ENCODE assay signal across 2 cellular contexts in the genomic region with DNA sequence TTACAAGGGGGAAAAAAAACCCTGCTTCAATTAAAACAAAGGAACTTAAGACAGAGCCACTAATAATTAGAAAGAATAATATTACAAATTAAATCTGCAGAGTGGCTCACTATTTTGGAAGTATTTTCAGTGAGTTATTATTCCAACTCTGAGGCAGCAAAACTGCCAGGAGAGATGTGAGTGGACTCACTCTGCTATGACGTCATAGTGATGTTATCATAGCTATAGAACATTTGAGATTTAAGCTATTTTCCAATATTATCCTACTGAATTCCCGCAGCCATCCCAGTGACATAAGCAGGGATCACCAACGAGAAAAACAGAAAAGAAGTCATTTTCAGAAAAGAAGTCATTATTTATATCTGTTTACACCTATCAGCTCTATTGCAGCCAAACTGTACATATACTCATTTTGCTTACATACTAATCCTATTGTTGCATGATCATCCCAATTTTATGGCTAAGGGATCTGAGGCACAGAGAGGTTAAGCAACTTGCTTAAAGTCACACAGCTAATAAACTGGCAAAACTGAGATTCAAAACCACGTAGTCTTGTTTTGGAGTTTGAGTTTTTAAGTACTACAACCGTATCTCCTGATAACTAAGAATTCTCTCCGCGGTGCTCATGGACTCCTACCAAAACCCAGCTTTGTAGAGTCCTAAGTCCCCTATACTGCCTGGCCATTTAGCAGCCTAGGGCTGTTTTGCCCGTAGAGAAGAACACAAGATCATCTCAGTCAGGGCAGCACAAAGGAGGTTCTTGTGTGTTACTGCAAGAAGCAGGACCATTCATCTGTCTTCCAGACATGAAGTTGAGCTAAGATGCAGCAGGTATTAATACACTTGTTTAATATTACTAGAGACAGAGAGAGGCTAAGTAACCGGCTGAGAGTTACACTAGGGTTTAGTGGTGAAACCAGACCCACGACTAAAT.
A peak's percentile ranks its signal among the peaks of the same experiment; 100 is the strongest.
TF ChIP-seq lines count a peak whose summit lies in the region.

No MANE protein-coding gene starts in this region.

TF ChIP-seq in HepG2, 621 proteins besides CTCF, POLR2A, EP300 and RAD21:
- TF ChIP-seq, protein P1, sequence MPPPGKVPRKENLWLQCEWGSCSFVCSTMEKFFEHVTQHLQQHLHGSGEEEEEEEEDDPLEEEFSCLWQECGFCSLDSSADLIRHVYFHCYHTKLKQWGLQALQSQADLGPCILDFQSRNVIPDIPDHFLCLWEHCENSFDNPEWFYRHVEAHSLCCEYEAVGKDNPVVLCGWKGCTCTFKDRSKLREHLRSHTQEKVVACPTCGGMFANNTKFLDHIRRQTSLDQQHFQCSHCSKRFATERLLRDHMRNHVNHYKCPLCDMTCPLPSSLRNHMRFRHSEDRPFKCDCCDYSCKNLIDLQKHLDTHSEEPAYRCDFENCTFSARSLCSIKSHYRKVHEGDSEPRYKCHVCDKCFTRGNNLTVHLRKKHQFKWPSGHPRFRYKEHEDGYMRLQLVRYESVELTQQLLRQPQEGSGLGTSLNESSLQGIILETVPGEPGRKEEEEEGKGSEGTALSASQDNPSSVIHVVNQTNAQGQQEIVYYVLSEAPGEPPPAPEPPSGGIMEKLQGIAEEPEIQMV (CRISPR knock-in tag; IDR thresholded peaks at IDR 0.05; ENCODE audit: low read depth): no peak
- peak; percentile 97 for TF ChIP-seq ATF7 (IDR thresholded peaks at IDR 0.05)
- no peak for TF ChIP-seq ATF7 (CRISPR knock-in tag; IDR thresholded peaks at IDR 0.05)
- no peak for TF ChIP-seq ZNF12 (CRISPR knock-in tag; IDR thresholded peaks at IDR 0.05)
- peak; percentile 95 for TF ChIP-seq CREB1 (IDR thresholded peaks at IDR 0.05)
- no peak for TF ChIP-seq CREB1 (CRISPR knock-in tag; IDR thresholded peaks at IDR 0.05)
- TF ChIP-seq, protein P2, sequence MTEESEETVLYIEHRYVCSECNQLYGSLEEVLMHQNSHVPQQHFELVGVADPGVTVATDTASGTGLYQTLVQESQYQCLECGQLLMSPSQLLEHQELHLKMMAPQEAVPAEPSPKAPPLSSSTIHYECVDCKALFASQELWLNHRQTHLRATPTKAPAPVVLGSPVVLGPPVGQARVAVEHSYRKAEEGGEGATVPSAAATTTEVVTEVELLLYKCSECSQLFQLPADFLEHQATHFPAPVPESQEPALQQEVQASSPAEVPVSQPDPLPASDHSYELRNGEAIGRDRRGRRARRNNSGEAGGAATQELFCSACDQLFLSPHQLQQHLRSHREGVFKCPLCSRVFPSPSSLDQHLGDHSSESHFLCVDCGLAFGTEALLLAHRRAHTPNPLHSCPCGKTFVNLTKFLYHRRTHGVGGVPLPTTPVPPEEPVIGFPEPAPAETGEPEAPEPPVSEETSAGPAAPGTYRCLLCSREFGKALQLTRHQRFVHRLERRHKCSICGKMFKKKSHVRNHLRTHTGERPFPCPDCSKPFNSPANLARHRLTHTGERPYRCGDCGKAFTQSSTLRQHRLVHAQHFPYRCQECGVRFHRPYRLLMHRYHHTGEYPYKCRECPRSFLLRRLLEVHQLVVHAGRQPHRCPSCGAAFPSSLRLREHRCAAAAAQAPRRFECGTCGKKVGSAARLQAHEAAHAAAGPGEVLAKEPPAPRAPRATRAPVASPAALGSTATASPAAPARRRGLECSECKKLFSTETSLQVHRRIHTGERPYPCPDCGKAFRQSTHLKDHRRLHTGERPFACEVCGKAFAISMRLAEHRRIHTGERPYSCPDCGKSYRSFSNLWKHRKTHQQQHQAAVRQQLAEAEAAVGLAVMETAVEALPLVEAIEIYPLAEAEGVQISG (CRISPR knock-in tag; IDR thresholded peaks at IDR 0.05): no peak
- TF ChIP-seq, protein P3, sequence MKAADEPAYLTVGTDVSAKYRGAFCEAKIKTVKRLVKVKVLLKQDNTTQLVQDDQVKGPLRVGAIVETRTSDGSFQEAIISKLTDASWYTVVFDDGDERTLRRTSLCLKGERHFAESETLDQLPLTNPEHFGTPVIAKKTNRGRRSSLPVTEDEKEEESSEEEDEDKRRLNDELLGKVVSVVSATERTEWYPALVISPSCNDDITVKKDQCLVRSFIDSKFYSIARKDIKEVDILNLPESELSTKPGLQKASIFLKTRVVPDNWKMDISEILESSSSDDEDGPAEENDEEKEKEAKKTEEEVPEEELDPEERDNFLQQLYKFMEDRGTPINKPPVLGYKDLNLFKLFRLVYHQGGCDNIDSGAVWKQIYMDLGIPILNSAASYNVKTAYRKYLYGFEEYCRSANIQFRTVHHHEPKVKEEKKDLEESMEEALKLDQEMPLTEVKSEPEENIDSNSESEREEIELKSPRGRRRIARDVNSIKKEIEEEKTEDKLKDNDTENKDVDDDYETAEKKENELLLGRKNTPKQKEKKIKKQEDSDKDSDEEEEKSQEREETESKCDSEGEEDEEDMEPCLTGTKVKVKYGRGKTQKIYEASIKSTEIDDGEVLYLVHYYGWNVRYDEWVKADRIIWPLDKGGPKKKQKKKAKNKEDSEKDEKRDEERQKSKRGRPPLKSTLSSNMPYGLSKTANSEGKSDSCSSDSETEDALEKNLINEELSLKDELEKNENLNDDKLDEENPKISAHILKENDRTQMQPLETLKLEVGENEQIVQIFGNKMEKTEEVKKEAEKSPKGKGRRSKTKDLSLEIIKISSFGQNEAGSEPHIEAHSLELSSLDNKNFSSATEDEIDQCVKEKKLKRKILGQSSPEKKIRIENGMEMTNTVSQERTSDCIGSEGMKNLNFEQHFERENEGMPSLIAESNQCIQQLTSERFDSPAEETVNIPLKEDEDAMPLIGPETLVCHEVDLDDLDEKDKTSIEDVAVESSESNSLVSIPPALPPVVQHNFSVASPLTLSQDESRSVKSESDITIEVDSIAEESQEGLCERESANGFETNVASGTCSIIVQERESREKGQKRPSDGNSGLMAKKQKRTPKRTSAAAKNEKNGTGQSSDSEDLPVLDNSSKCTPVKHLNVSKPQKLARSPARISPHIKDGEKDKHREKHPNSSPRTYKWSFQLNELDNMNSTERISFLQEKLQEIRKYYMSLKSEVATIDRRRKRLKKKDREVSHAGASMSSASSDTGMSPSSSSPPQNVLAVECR (CRISPR knock-in tag; IDR thresholded peaks at IDR 0.05; ENCODE audit: borderline replicate concordance): no peak

TF ChIP-seq in GM12878, 131 proteins besides CTCF, POLR2A, EP300 and RAD21:
- TF ChIP-seq ZSCAN29 (IDR thresholded peaks at IDR 0.05) (no peak), SMARCA5 (IDR thresholded peaks at IDR 0.05) (peak; percentile 74)
